Comparison of ENCODE assay signal across 11 cellular contexts in genomic region chr9:105877719-105878118, GRCh38.
DNase-seq lines count a peak whose midpoint lies in the region; ATAC-seq lines count a peak whose summit lies in the region.
"Had no signal": no experiment of that assay in that cellular context is flagged by ENCODE, and none has a peak within 500 bp of the region (broad histone marks: within the 10 kb centered on the region; RNA-seq: fewer than 3 reads in every experiment).

No MANE protein-coding gene starts in this region.

- no peaks in the 10 kb centered on the region for H3K27me3 ChIP-seq in effector memory CD4-positive, alpha-beta T cell (replicated peaks; ENCODE audit: control insufficient read depth, insufficient read depth, low read length, poor library complexity, severe bottlenecking)
- H3K27me3 ChIP-seq: MG63 had no signal

- H3K9me3 ChIP-seq in effector memory CD4-positive, alpha-beta T cell (ENCODE audit: control insufficient read depth, low read length): no peaks in the 10 kb centered on the region
- H3K9me3 ChIP-seq: MG63 had no signal

- intact Hi-C loops in left cardiac atrium (cut with DNase I): no loop called here

- H3K4me3 Mint-ChIP-seq in stimulated activated naive B cell treated with anti-CD40 and anti-IgM and Interleukin-4, amounts not matched to agents 10 μg/mL and 1 μg/mL and 100 μg/mL, for 72 hours: no peak overlapping the region

- H3K4me1 Mint-ChIP-seq in stimulated activated naive B cell treated with anti-CD40 and anti-IgM and Interleukin-4, amounts not matched to agents 10 μg/mL and 1 μg/mL and 100 μg/mL, for 72 hours: peaks cover 4 to 9% of the 10 kb centered on the region in 2 donors

- no peaks in the 10 kb centered on the region for H3K4me1 ChIP-seq in effector memory CD4-positive, alpha-beta T cell (ENCODE audit: control insufficient read depth, insufficient read depth, low read length, poor library complexity, severe bottlenecking)

- no peaks in the 10 kb centered on the region for H3K9me3 Mint-ChIP-seq in stimulated activated naive B cell treated with anti-CD40 and anti-IgM and Interleukin-4, amounts not matched to agents 10 μg/mL and 1 μg/mL and 100 μg/mL, for 72 hours

- peak; percentile 88 for ATAC-seq in HG03196 (IDR thresholded peaks at IDR 0.05; ENCODE audit: unreplicated experiment)
- peak; percentile 67 to 80 for ATAC-seq in stimulated activated naive B cell treated with anti-CD40 and anti-IgM and Interleukin-4, amounts not matched to agents 10 μg/mL and 1 μg/mL and 100 μg/mL, for 72 hours (replicated peaks)
- ATAC-seq in left cardiac atrium: no peak
- no peak for ATAC-seq in HG03039 (IDR thresholded peaks at IDR 0.05; ENCODE audit: unreplicated experiment)

- no peaks in the 10 kb centered on the region for H3K36me3 Mint-ChIP-seq in stimulated activated naive B cell treated with anti-CD40 and anti-IgM and Interleukin-4, amounts not matched to agents 10 μg/mL and 1 μg/mL and 100 μg/mL, for 72 hours

- H3K36me3 ChIP-seq in effector memory CD4-positive, alpha-beta T cell (ENCODE audit: control insufficient read depth, insufficient read depth, low read length): no peaks in the 10 kb centered on the region
- H3K36me3 ChIP-seq: MG63, WERI-Rb-1 had no signal

- peaks cover 0 to 8% of the 10 kb centered on the region in 2 donors for H3K27me3 Mint-ChIP-seq in stimulated activated naive B cell treated with anti-CD40 and anti-IgM and Interleukin-4, amounts not matched to agents 10 μg/mL and 1 μg/mL and 100 μg/mL, for 72 hours

- no peak overlapping the region for H3K27ac Mint-ChIP-seq in stimulated activated naive B cell treated with anti-CD40 and anti-IgM and Interleukin-4, amounts not matched to agents 10 μg/mL and 1 μg/mL and 100 μg/mL, for 72 hours

- peak; percentile 10 for DNase-seq in NCI-H2196 (lab: John Stamatoyannopoulos, UW; ENCODE audit: unreplicated experiment)
- no peak for DNase-seq in NCI-H2196 treated with DMSO at 0.1 percent for 48 hours (lab: John Stamatoyannopoulos, UW; ENCODE audit: unreplicated experiment)
- peak; percentile 99 for DNase-seq in NCI-H345 (lab: John Stamatoyannopoulos, UW)
- no peak for DNase-seq in stimulated activated naive B cell treated with anti-CD40 and anti-IgM and Interleukin-4, amounts not matched to agents 10 μg/mL and 1 μg/mL and 100 μg/mL, for 72 hours
- DNase-seq in left cardiac atrium: no peak
- no peak for DNase-seq in effector memory CD4-positive, alpha-beta T cell
- DNase-seq: MG63, WERI-Rb-1 had no signal

- H3K27ac ChIP-seq in effector memory CD4-positive, alpha-beta T cell (ENCODE audit: insufficient read depth, low read length, poor library complexity, severe bottlenecking): no peak overlapping the region
- H3K27ac ChIP-seq: 22Rv1, WERI-Rb-1 had no signal

- H3K4me3 ChIP-seq in effector memory CD4-positive, alpha-beta T cell (ENCODE audit: insufficient read depth, low read depth, low read length, poor library complexity, severe bottlenecking): no peak overlapping the region
- H3K4me3 ChIP-seq: MG63 had no signal

Comparison
In these comparisons a context has a peak if more than half of its experiments do, and no peak if none do; other contexts are left out.
1. DNase-seq: peak in NCI-H2196 (single experiment) and NCI-H345 (single experiment); none in NCI-H2196 treated with DMSO at 0.1 percent for 48 hours (single experiment), stimulated activated naive B cell treated with anti-CD40 and anti-IgM and Interleukin-4, amounts not matched to agents 10 μg/mL and 1 μg/mL and 100 μg/mL, for 72 hours (single experiment), left cardiac atrium (single experiment) and effector memory CD4-positive, alpha-beta T cell (0 of 3).
2. ATAC-seq: peak in HG03196 (single experiment) and stimulated activated naive B cell treated with anti-CD40 and anti-IgM and Interleukin-4, amounts not matched to agents 10 μg/mL and 1 μg/mL and 100 μg/mL, for 72 hours (2 of 2); none in left cardiac atrium (0 of 2) and HG03039 (single experiment).